6 cellular contexts compared by ENCODE assay signal in genomic region chr16:1379863-1380174, GRCh38. TPM values are rescaled to one million over a fixed set of nuclear protein-coding genes. Genes with fewer than 3 reads are reported as not detected.
DNase-seq lines count a peak whose midpoint lies in the region; ATAC-seq and TF ChIP-seq lines count a peak whose summit lies in the region.

No MANE protein-coding gene starts in this region.

- no peaks in the 10 kb centered on the region for H3K79me2 ChIP-seq in hepatocyte

- no peak overlapping the region for H3K27ac ChIP-seq in hepatocyte

- no peak for TF ChIP-seq CTCF in BE2C (IDR thresholded peaks at IDR 0.05; ENCODE audit: low read depth, low read length)
- TF ChIP-seq CTCF in hepatocyte (IDR thresholded peaks at IDR 0.05; ENCODE audit: poor library complexity): peak; percentile 11

- H3K9me2 ChIP-seq in hepatocyte (replicated peaks; ENCODE audit: insufficient read depth): no peaks in the 10 kb centered on the region

- H3K36me3 ChIP-seq in BE2C (0 out of 2 replicates have a peak, but pooled peaks cover 2% of the 10 kb centered on the region), MG63 (peaks cover 13% of the 10 kb centered on the region), hepatocyte (replicated peaks; ENCODE audit: insufficient read depth, low read depth) (no peaks in the 10 kb centered on the region)

- H3K27me3 ChIP-seq in BE2C (no peaks in the 10 kb centered on the region), MG63 (no peaks in the 10 kb centered on the region), hepatocyte (no peaks in the 10 kb centered on the region)

- peak overlapping the region; percentile 40 for H2AFZ ChIP-seq in hepatocyte

- no peak for DNase-seq in BE2C
- no peak for DNase-seq in MG63
- no peak for DNase-seq in hepatocyte (ENCODE audit: low spot score)
- no peak for DNase-seq in activated gamma-delta T cell (lab: John Stamatoyannopoulos, UW)
- DNase-seq in MV-4-11 (lab: John Stamatoyannopoulos, UW): no peak

- H3K9me3 ChIP-seq in BE2C: no peaks in the 10 kb centered on the region
- H3K9me3 ChIP-seq in MG63: no peaks in the 10 kb centered on the region
- no peaks in the 10 kb centered on the region for H3K9me3 ChIP-seq in hepatocyte (ENCODE audit: low read depth)

- no peak for ATAC-seq in HG03442 (IDR thresholded peaks at IDR 0.05; ENCODE audit: unreplicated experiment)

- H4K20me1 ChIP-seq in hepatocyte (ENCODE audit: insufficient read depth, poor library complexity, severe bottlenecking): peaks cover 20% of the 10 kb centered on the region

- H3K4me3 ChIP-seq in BE2C (ENCODE audit: low read depth, low read length) (peak overlapping the region; percentile 58), MG63 (peak overlapping the region; percentile 93; the same call in 1 of the 2 replicates), hepatocyte (peak overlapping the region; percentile 64)

- H3K4me2 ChIP-seq in hepatocyte: peak overlapping the region; percentile 100

- H3K4me1 ChIP-seq in BE2C: peaks cover 5% of the 10 kb centered on the region; the same call in 1 of the 2 replicates
- peaks cover 7% of the 10 kb centered on the region for H3K4me1 ChIP-seq in hepatocyte (ENCODE audit: insufficient read depth)

- WGBS in hepatocyte (ENCODE audit: low lambda C conversion rate, missing lambda C conversion rate): 2% methylated on average over 19 of the region's 19 CpGs

RNA-seq across cellular contexts. Expression of gene GNPTG, which starts 28.1 kb away (rescaled TPM):
- polyA plus RNA-seq in BE2C (2012; ENCODE audit: insufficient read depth, insufficient read length, low read depth): 61.1 TPM
- total RNA-seq in MG63 (2014; rRNA removed; shearing (Covaris generic); ENCODE audit: low replicate concordance): 40.9 and 52.2 TPM in 2 replicates
- 70.1 and 76.6 TPM in 2 replicates for total RNA-seq in hepatocyte
- 133 and 161 TPM in 2 replicates for polyA plus RNA-seq in hepatocyte

RNA-seq across cellular contexts. Expression of gene TSR3, which starts 28.1 kb away (rescaled TPM):
- 122 TPM for polyA plus RNA-seq in BE2C (2012; ENCODE audit: insufficient read depth, insufficient read length, low read depth)
- 138 and 174 TPM in 2 replicates for total RNA-seq in MG63 (2014; rRNA removed; shearing (Covaris generic); ENCODE audit: low replicate concordance)
- total RNA-seq in hepatocyte: 65.5 and 73.0 TPM in 2 replicates
- polyA plus RNA-seq in hepatocyte: 137 and 138 TPM in 2 replicates

RNA-seq across cellular contexts. Expression of gene UNKL, which starts 34.7 kb away (rescaled TPM):
- 38.3 TPM for polyA plus RNA-seq in BE2C (2012; ENCODE audit: insufficient read depth, insufficient read length, low read depth)
- 10.5 and 16.2 TPM in 2 replicates for total RNA-seq in MG63 (2014; rRNA removed; shearing (Covaris generic); ENCODE audit: low replicate concordance)
- total RNA-seq in hepatocyte: 5.5 and 10.3 TPM in 2 replicates
- polyA plus RNA-seq in hepatocyte: 8.5 and 9.6 TPM in 2 replicates

RNA-seq across cellular contexts. Expression of gene UQCC4, which starts 40.7 kb away (rescaled TPM):
- 243 TPM for polyA plus RNA-seq in BE2C (2012; ENCODE audit: insufficient read depth, insufficient read length, low read depth)
- 28.1 and 52.9 TPM in 2 replicates for total RNA-seq in MG63 (2014; rRNA removed; shearing (Covaris generic); ENCODE audit: low replicate concordance)
- 16.0 and 17.3 TPM in 2 replicates for total RNA-seq in hepatocyte
- polyA plus RNA-seq in hepatocyte: 24.0 and 36.6 TPM in 2 replicates

RNA-seq across cellular contexts. Expression of gene BAIAP3, which starts 46.4 kb away (rescaled TPM):
- 0.96 TPM for polyA plus RNA-seq in BE2C (2012; ENCODE audit: insufficient read depth, insufficient read length, low read depth)
- 1.1 TPM in 1 of 2 replicates, not detected in the other for total RNA-seq in MG63 (2014; rRNA removed; shearing (Covaris generic); ENCODE audit: low replicate concordance)
- total RNA-seq in hepatocyte: 1.8 and 3.0 TPM in 2 replicates
- polyA plus RNA-seq in hepatocyte: 2.4 and 5.5 TPM in 2 replicates
